Comparison of ENCODE assay signal across 35 cellular contexts in genomic region chr13:55402867-55403266, GRCh38.
"Had no signal": no experiment of that assay in that cellular context is flagged by ENCODE, and none has a peak within 500 bp of the region (broad histone marks: within the 10 kb centered on the region; RNA-seq: fewer than 3 reads in every experiment).

No MANE protein-coding gene starts in this region.

- H3K27ac Mint-ChIP-seq: activated B cell treated with CpG ODN at 0.5 μM for 24 hours; activated CD4-positive, alpha-beta memory T cell treated with anti-CD3 and anti-CD28 coated beads for 36 hours; activated CD4-positive, alpha-beta T cell treated with anti-CD3 and anti-CD28 coated beads, Interleukin-2, amount 10 ng/mL, durations not matched to agents 24 days and 14 days; activated CD8-positive, alpha-beta T cell treated with anti-CD3 and anti-CD28 coated beads for 36 hours; activated naive CD4-positive, alpha-beta T cell treated with anti-CD3 and anti-CD28 coated beads for 36 hours; activated naive CD4-positive, alpha-beta T cell treated with anti-CD3 and anti-CD28 coated beads, Interleukin-2, amount 50 U/mL, for 72 hours; activated naive CD8-positive, alpha-beta T cell treated with anti-CD3 and anti-CD28 coated beads for 36 hours; activated T-cell treated with anti-CD3 and anti-CD28 coated beads, Interleukin-2, amount 50 U/mL, for 72 hours; activated T-helper 1 cell treated with anti-CD3 and anti-CD28 coated beads, Interleukin-12 subunit alpha, Interleukin-12 subunit beta, Interleukin-2, Interleukin-4 antibody, amounts not matched to agents 30 ng/mL and 10 ng/mL and 1 ng/mL, durations not matched to agents 14 hours and 24 hours and 36 hours; activated T-helper 17 cell treated with anti-CD3 and anti-CD28 coated beads, Interleukin-2, amount 50 U/mL, for 72 hours; T-helper 17 cell had no signal

- H3K4me3 Mint-ChIP-seq: activated B cell treated with CpG ODN at 0.5 μM for 24 hours; activated CD4-positive, alpha-beta memory T cell treated with anti-CD3 and anti-CD28 coated beads for 36 hours; activated CD4-positive, alpha-beta T cell treated with anti-CD3 and anti-CD28 coated beads, Interleukin-2, amount 10 ng/mL, durations not matched to agents 24 days and 14 days; activated CD8-positive, alpha-beta T cell treated with anti-CD3 and anti-CD28 coated beads for 36 hours; activated naive CD4-positive, alpha-beta T cell treated with anti-CD3 and anti-CD28 coated beads for 36 hours; activated naive CD8-positive, alpha-beta T cell treated with anti-CD3 and anti-CD28 coated beads for 36 hours; activated T-cell treated with anti-CD3 and anti-CD28 coated beads, Interleukin-2, amount 50 U/mL, for 4 hours; activated T-cell treated with anti-CD3 and anti-CD28 coated beads, Interleukin-2, amount 50 U/mL, for 72 hours; activated T-helper 1 cell treated with anti-CD3 and anti-CD28 coated beads, Interleukin-12 subunit alpha, Interleukin-12 subunit beta, Interleukin-2, Interleukin-4 antibody, amounts not matched to agents 30 ng/mL and 10 ng/mL and 1 ng/mL, durations not matched to agents 14 hours and 24 hours and 36 hours; activated T-helper 17 cell treated with anti-CD3 and anti-CD28 coated beads, Interleukin-2, amount 50 U/mL, for 72 hours; T-helper 17 cell had no signal

- H3K4me3 ChIP-seq: adrenal gland, body of pancreas, breast epithelium had no signal

- H3K4me1 Mint-ChIP-seq: activated B cell treated with CpG ODN at 0.5 μM for 24 hours; activated CD4-positive, alpha-beta T cell treated with anti-CD3 and anti-CD28 coated beads, Interleukin-2, amount 10 ng/mL, durations not matched to agents 24 days and 14 days; activated naive CD8-positive, alpha-beta T cell treated with anti-CD3 and anti-CD28 coated beads for 36 hours; activated T-helper 17 cell treated with anti-CD3 and anti-CD28 coated beads, Interleukin-2, amount 50 U/mL, for 72 hours; T-helper 17 cell had no signal

- H3K36me3 Mint-ChIP-seq: activated CD4-positive, alpha-beta memory T cell treated with anti-CD3 and anti-CD28 coated beads for 36 hours; activated naive CD4-positive, alpha-beta T cell treated with anti-CD3 and anti-CD28 coated beads, Interleukin-2, amount 50 U/mL, for 72 hours; activated naive CD8-positive, alpha-beta T cell treated with anti-CD3 and anti-CD28 coated beads for 36 hours had no signal

- FAIRE-seq: astrocyte, colon, TTC549 had no signal

- H3K27ac ChIP-seq: adrenal gland, body of pancreas, brain microvascular endothelial cell, breast epithelium, VCaP had no signal

- H3K27me3 Mint-ChIP-seq: activated B cell treated with CpG ODN at 0.5 μM for 24 hours; activated CD4-positive, alpha-beta memory T cell treated with anti-CD3 and anti-CD28 coated beads for 36 hours; activated CD4-positive, alpha-beta T cell treated with anti-CD3 and anti-CD28 coated beads, Interleukin-2, amount 10 ng/mL, durations not matched to agents 24 days and 14 days; activated CD8-positive, alpha-beta T cell treated with anti-CD3 and anti-CD28 coated beads for 36 hours; activated naive CD8-positive, alpha-beta T cell treated with anti-CD3 and anti-CD28 coated beads for 36 hours; activated T-helper 17 cell treated with anti-CD3 and anti-CD28 coated beads, Interleukin-2, amount 50 U/mL, for 72 hours; T-helper 17 cell had no signal

- DNase-seq: activated B cell treated with CpG ODN at 0.5 μM for 24 hours; activated CD4-positive, alpha-beta memory T cell treated with anti-CD3 and anti-CD28 coated beads for 36 hours; activated CD4-positive, alpha-beta T cell treated with anti-CD3 and anti-CD28 coated beads for 4 hours; activated CD4-positive, alpha-beta T cell treated with anti-CD3 and anti-CD28 coated beads, Interleukin-2, amount 10 ng/mL, durations not matched to agents 24 days and 14 days; activated CD4-positive, alpha-beta T cell treated with anti-CD3 and anti-CD28 coated beads, Interleukin-2, amount 50 U/mL, for 1 hour; activated CD4-positive, alpha-beta T cell treated with anti-CD3 and anti-CD28 coated beads, Interleukin-2, amount 50 U/mL, for 4 hours; activated CD4-positive, CD25-positive, alpha-beta regulatory T cell treated with anti-CD3 and anti-CD28 coated beads, Interleukin-2, amount 50 U/mL, for 72 hours; activated CD8-positive, alpha-beta memory T cell treated with anti-CD3 and anti-CD28 coated beads, Interleukin-2, amount 50 U/mL, for 4 hours; activated CD8-positive, alpha-beta T cell treated with anti-CD3 and anti-CD28 coated beads for 36 hours; activated effector memory CD4-positive, alpha-beta T cell treated with anti-CD3 and anti-CD28 coated beads, Interleukin-2, amount 50 U/mL, for 16 hours; activated gamma-delta T cell treated with Interleukin-2 at 50 U/mL for 16 hours; activated naive CD4-positive, alpha-beta T cell; activated naive CD4-positive, alpha-beta T cell treated with anti-CD3 and anti-CD28 coated beads for 36 hours; activated naive CD4-positive, alpha-beta T cell treated with anti-CD3 and anti-CD28 coated beads, Interleukin-2, amount 50 U/mL, for 16 hours; activated naive CD8-positive, alpha-beta T cell treated with anti-CD3 and anti-CD28 coated beads for 36 hours; activated T-cell treated with anti-CD3 and anti-CD28 coated beads for 4 hours; activated T-cell treated with anti-CD3 and anti-CD28 coated beads, Interleukin-2, amount 50 U/mL, for 1 hour; activated T-cell treated with anti-CD3 and anti-CD28 coated beads, Interleukin-2, amount 50 U/mL, for 4 hours; activated T-cell treated with anti-CD3 and anti-CD28 coated beads, Interleukin-2, amount 50 U/mL, for 72 hours; adrenal gland; amniotic stem cell; aorta; body of pancreas; brain microvascular endothelial cell; central memory CD4-positive, alpha-beta T cell; T-helper 17 cell; T-helper 9 cell had no signal

- ATAC-seq: activated CD8-positive, alpha-beta T cell treated with anti-CD3 and anti-CD28 coated beads for 36 hours; activated naive CD4-positive, alpha-beta T cell treated with anti-CD3 and anti-CD28 coated beads, Interleukin-2, amount 50 U/mL, for 72 hours; activated T-cell treated with anti-CD3 and anti-CD28 coated beads, Interleukin-2, amount 50 U/mL, for 4 hours; activated T-cell treated with anti-CD3 and anti-CD28 coated beads, Interleukin-2, amount 50 U/mL, for 72 hours; activated T-helper 17 cell treated with anti-CD3 and anti-CD28 coated beads, Interleukin-2, amount 50 U/mL, for 72 hours; body of pancreas; T-helper 17 cell had no signal

- H3K9me3 ChIP-seq: adrenal gland, body of pancreas, breast epithelium had no signal

- H3K36me3 ChIP-seq: adrenal gland, brain microvascular endothelial cell, breast epithelium had no signal

- H3K4me1 ChIP-seq: adrenal gland, body of pancreas, breast epithelium had no signal

- H3K27me3 ChIP-seq: adrenal gland, body of pancreas, brain microvascular endothelial cell, breast epithelium had no signal
